19 cellular contexts compared by ENCODE assay signal in the genomic region with DNA sequence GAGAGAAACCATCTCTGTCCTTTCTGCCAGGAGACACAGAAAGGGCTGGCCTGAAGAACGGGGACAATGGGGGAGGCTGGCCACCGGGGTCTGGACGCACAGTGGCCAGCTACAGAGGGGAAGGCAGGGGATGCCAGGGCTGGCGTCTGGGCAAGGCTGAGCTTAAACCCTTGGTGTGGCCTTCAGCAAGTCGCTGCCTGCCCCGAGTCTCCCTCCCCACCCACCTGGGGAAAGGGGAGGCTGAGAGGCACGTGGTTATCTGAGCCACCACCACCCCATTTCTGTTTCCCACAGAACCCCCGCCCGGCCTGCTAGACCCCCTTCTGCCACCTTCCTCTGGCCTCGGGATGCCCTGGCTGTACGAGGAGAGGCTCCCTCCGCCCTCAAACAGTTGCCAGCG.
DNase-seq lines count a peak whose midpoint lies in the region; ATAC-seq and TF ChIP-seq lines count a peak whose summit lies in the region.
"Had no signal": no experiment of that assay in that cellular context is flagged by ENCODE, and none has a peak within 500 bp of the region (broad histone marks: within the 10 kb centered on the region; RNA-seq: fewer than 3 reads in every experiment).

No MANE protein-coding gene starts in this region.

- no peak overlapping the region for H3K4me3 Mint-ChIP-seq in MCF 10A (ENCODE audit: unreplicated experiment)
- H3K4me3 Mint-ChIP-seq: activated T-cell treated with anti-CD3 and anti-CD28 coated beads, Interleukin-2, amount 50 U/mL, for 24 hours; memory B cell; stimulated activated naive CD8-positive, alpha-beta T cell treated with anti-CD3 and anti-CD28 coated beads, Interleukin-15, Interleukin-2, amounts not matched to agents 100 ng/mL and 50 ng/mL, for 24 hours had no signal

- intact Hi-C loops in MCF 10A (cut with micrococcal nuclease) = no loop called here
- intact Hi-C loops in breast epithelium (cut with DNase I; ENCODE audit: low total_unique reads) = no loop called here

- H3K36me3 ChIP-seq in breast epithelium = no peaks in the 10 kb centered on the region
- H3K36me3 ChIP-seq: colonic mucosa, spleen, tibial artery had no signal

- H3K27ac ChIP-seq in breast epithelium = no peak overlapping the region
- H3K27ac ChIP-seq: colonic mucosa, spleen, tibial artery had no signal

- POLR2A ChIA-PET in MCF 10A (lab: Yijun Ruan, JAX) = interaction anchor here (1.2 kb wide), 1 partner anchor 115 kb away, joined by 3 read pairs; no protein-coding TSS in a partner anchor

- no peaks in the 10 kb centered on the region for H3K36me3 Mint-ChIP-seq in MCF 10A (ENCODE audit: insufficient read depth, unreplicated experiment)
- H3K36me3 Mint-ChIP-seq: naive B cell had no signal

- no peak for TF ChIP-seq POLR2A in breast epithelium (IDR thresholded peaks at IDR 0.05)

- DNase-seq in DMS79 treated with DMSO at 0.1 percent for 48 hours (lab: John Stamatoyannopoulos, UW) (peak; percentile 25), DMS79 (lab: John Stamatoyannopoulos, UW) (no peak), MCF 10A (ENCODE audit: unreplicated experiment) (peak; percentile 29), breast epithelium (ENCODE audit: low spot score in 2 of 2) (no peak), epithelial cell of esophagus (ENCODE audit: low read depth) (peak; percentile 50), GM13977 (ENCODE audit: low spot score) (no peak)
- DNase-seq in effector CD8-positive, alpha-beta T cell (lab: John Stamatoyannopoulos, UW) = no peak
- DNase-seq: activated CD4-positive, CD25-positive, alpha-beta regulatory T cell treated with anti-CD3 and anti-CD28 coated beads, Interleukin-2, amount 50 U/mL, for 72 hours; activated T-cell treated with anti-CD3 and anti-CD28 coated beads, Interleukin-2, amount 50 U/mL, for 24 hours; naive B cell; NCI-H1436 treated with DMSO at 0.1 percent for 48 hours; NCI-H510A treated with DMSO at 0.1 percent for 48 hours; spleen; stimulated activated CD4-positive, alpha-beta T cell treated with anti-CD3 and anti-CD28 coated beads, Interleukin-4, amount 100 ng/mL, for 24 hours; tibial artery had no signal

- peak overlapping the region; percentile 83 for H3K27ac Mint-ChIP-seq in MCF 10A (ENCODE audit: low read depth, unreplicated experiment)
- H3K27ac Mint-ChIP-seq: activated T-cell treated with anti-CD3 and anti-CD28 coated beads, Interleukin-2, amount 50 U/mL, for 24 hours; stimulated activated naive CD8-positive, alpha-beta T cell treated with anti-CD3 and anti-CD28 coated beads, Interleukin-15, Interleukin-2, amounts not matched to agents 100 ng/mL and 50 ng/mL, for 24 hours had no signal

- CTCF ChIA-PET in MCF 10A (lab: Yijun Ruan, JAX) = interaction anchor here (0.6 to 1.3 kb wide), 3 partner anchors 47 to 117 kb away, joined by 3 read pairs; no protein-coding TSS in a partner anchor

- no peak for ATAC-seq in HG03571 (IDR thresholded peaks at IDR 0.05; ENCODE audit: unreplicated experiment)

- H3K9me3 Mint-ChIP-seq in MCF 10A (ENCODE audit: unreplicated experiment) = no peaks in the 10 kb centered on the region
- H3K9me3 Mint-ChIP-seq: activated T-cell treated with anti-CD3 and anti-CD28 coated beads, Interleukin-2, amount 50 U/mL, for 24 hours; memory B cell; naive B cell; stimulated activated naive CD8-positive, alpha-beta T cell treated with anti-CD3 and anti-CD28 coated beads, Interleukin-15, Interleukin-2, amounts not matched to agents 100 ng/mL and 50 ng/mL, for 24 hours had no signal

- peaks cover 54% of the 10 kb centered on the region for H3K4me1 Mint-ChIP-seq in MCF 10A (ENCODE audit: insufficient read depth, unreplicated experiment)

- H3K4me3 ChIP-seq in breast epithelium (no peak overlapping the region), epithelial cell of esophagus (ENCODE audit: low read length) (no peak overlapping the region)
- H3K4me3 ChIP-seq: colonic mucosa, spleen, tibial artery had no signal

- H3K27me3 Mint-ChIP-seq in MCF 10A (ENCODE audit: insufficient read depth, unreplicated experiment) = no peaks in the 10 kb centered on the region
- H3K27me3 Mint-ChIP-seq: activated T-cell treated with anti-CD3 and anti-CD28 coated beads, Interleukin-2, amount 50 U/mL, for 24 hours; memory B cell; naive B cell; stimulated activated naive CD8-positive, alpha-beta T cell treated with anti-CD3 and anti-CD28 coated beads, Interleukin-15, Interleukin-2, amounts not matched to agents 100 ng/mL and 50 ng/mL, for 24 hours had no signal

- in situ Hi-C loops in GM13977 (cut with MboI; ENCODE audit: low pct_unique_long_range_greater_than_20kb, low sequenced_read_pairs, unreplicated experiment) = no loop called here

- H3K4me1 ChIP-seq in breast epithelium = peaks cover 16 to 17% of the 10 kb centered on the region in 2 donors
- H3K4me1 ChIP-seq: colonic mucosa had no signal

- H3K27me3 ChIP-seq in breast epithelium = no peaks in the 10 kb centered on the region
- H3K27me3 ChIP-seq: colonic mucosa, spleen, tibial artery had no signal

- H3K9me3 ChIP-seq in breast epithelium = no peaks in the 10 kb centered on the region
- H3K9me3 ChIP-seq: colonic mucosa, spleen, tibial artery had no signal

- TF ChIP-seq CTCF in MCF 10A (IDR thresholded peaks at IDR 0.05; ENCODE audit: unreplicated experiment) = no peak
- TF ChIP-seq CTCF in breast epithelium (IDR thresholded peaks at IDR 0.05) = no peak
- no peak for TF ChIP-seq CTCF in epithelial cell of esophagus (IDR thresholded peaks at IDR 0.05; ENCODE audit: insufficient read depth, low read depth, low read length, missing control alignments)
- TF ChIP-seq CTCF in GM13977 (IDR thresholded peaks at IDR 0.05; ENCODE audit: extremely low read depth, insufficient read depth, missing control alignments) = no peak

- BruUV-seq in MCF 10A (replicated peaks; lab: Mats Ljungman, UMichigan) = no TSS peak

Comparison
In these comparisons a context has a peak if more than half of its experiments do, and no peak if none do; other contexts are left out.
1. DNase-seq: peak in DMS79 treated with DMSO at 0.1 percent for 48 hours (single experiment), MCF 10A (single experiment) and epithelial cell of esophagus (single experiment); none in DMS79 (single experiment), breast epithelium (0 of 2), effector CD8-positive, alpha-beta T cell (single experiment) and GM13977 (single experiment).